ENCODE assay signal across 1 cellular context in genomic region chr5:109467058-109467457, GRCh38.
TF ChIP-seq lines count a peak whose summit lies in the region.

No MANE protein-coding gene starts in this region.

TF ChIP-seq in HepG2, 621 proteins besides CTCF, POLR2A, EP300 and RAD21:
- no peak for TF ChIP-seq E2F1 (CRISPR knock-in tag; IDR thresholded peaks at IDR 0.05)
- peak; percentile 43 for TF ChIP-seq STAG1 (CRISPR knock-in tag; IDR thresholded peaks at IDR 0.05)
- TF ChIP-seq KDM5B (CRISPR knock-in tag; IDR thresholded peaks at IDR 0.05; ENCODE audit: borderline replicate concordance): no peak
- TF ChIP-seq AGO2 (optimal IDR thresholded peaks at IDR 0.05; ENCODE audit: low read depth, low read length): no peak
- no peak for TF ChIP-seq SRY (CRISPR knock-in tag; IDR thresholded peaks at IDR 0.05)
- no peak for TF ChIP-seq ZNF784 (CRISPR knock-in tag; IDR thresholded peaks at IDR 0.05; ENCODE audit: borderline replicate concordance)
- no peak for TF ChIP-seq NFE2 (CRISPR knock-in tag; IDR thresholded peaks at IDR 0.05)
